Comparison of ENCODE assay signal across 24 cellular contexts in the genomic region with DNA sequence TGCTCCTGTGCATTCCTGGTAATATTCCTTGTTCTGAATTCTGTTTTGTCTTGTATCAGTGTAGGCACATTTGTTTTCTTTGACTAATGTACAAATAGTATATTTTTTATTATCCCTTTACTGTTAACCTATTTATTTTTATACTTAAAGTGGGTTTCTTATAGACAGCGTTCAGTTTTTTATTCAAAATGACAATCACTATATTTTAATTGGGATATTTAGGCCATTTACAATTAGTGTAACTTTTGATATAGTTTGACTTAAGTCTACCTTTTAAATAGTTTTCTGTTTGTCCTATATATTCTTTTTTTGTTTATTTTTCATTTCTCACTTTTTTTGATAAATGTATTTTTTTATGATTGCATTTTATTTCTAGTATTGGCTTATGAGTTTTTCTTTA.
DNase-seq lines count a peak whose midpoint lies in the region; ATAC-seq, FAIRE-seq and TF ChIP-seq lines count a peak whose summit lies in the region.
"Had no signal": no experiment of that assay in that cellular context is flagged by ENCODE, and none has a peak within 500 bp of the region (broad histone marks: within the 10 kb centered on the region; RNA-seq: fewer than 3 reads in every experiment).

No MANE protein-coding gene starts in this region.

- peaks cover 0 to 5% (median 0%) of the 10 kb centered on the region in 4 donors for H3K9me3 ChIP-seq in Peyer's patch
- H3K9me3 ChIP-seq: BE2C had no signal

- no peaks in the 10 kb centered on the region for H3K4me1 ChIP-seq in Peyer's patch
- H3K4me1 ChIP-seq: BE2C, BLaER1 had no signal

- TF ChIP-seq CTCF in Peyer's patch (IDR thresholded peaks at IDR 0.05), result no peak

- H3K36me3 ChIP-seq in Peyer's patch, result no peaks in the 10 kb centered on the region
- H3K36me3 ChIP-seq: BE2C, BLaER1 had no signal

- TF ChIP-seq POLR2A in Peyer's patch (IDR thresholded peaks at IDR 0.05), result no peak

- no peak overlapping the region for H3K27ac ChIP-seq in Peyer's patch
- H3K27ac ChIP-seq: 22Rv1, BLaER1 had no signal

- no peak for DNase-seq in RCC 7860 (ENCODE audit: low spot score)
- DNase-seq in frontal cortex (ENCODE audit: low spot score in 2 of 2), result no peak
- DNase-seq in Peyer's patch, result no peak
- DNase-seq in activated naive CD4-positive, alpha-beta T cell treated with Interleukin-2 at 50 U/mL for 16 hours, result no peak
- DNase-seq: ACHN; BE2C; C1 segment of cervical spinal cord; CD4-positive, alpha-beta memory T cell; CD4-positive, CD25-positive, alpha-beta regulatory T cell; CD8-positive, alpha-beta memory T cell; COR-L47; DMS 273 treated with DMSO at 0.1 percent for 48 hours; DMS153; DMS53; DMS79; DND-41; EL; GF-D8 had no signal

- no peak overlapping the region for H3K4me3 ChIP-seq in Peyer's patch
- H3K4me3 ChIP-seq: BLaER1 had no signal

- FAIRE-seq in A204.1 (lab: Jason Lieb, UNC) (peak; percentile 84), RCC 7860 (lab: Jason Lieb, UNC) (peak; percentile 57), frontal cortex (lab: Jason Lieb, UNC) (peak; percentile 19)
- FAIRE-seq: GM12891, GM19239 had no signal

- no peak for ATAC-seq in HG03196 (IDR thresholded peaks at IDR 0.05; ENCODE audit: unreplicated experiment)

- H3K27me3 ChIP-seq in Peyer's patch, result no peaks in the 10 kb centered on the region
- H3K27me3 ChIP-seq: BE2C, BLaER1 had no signal
